8 cellular contexts compared by ENCODE assay signal in genomic region chr6:10412165-10412947, GRCh38. TPM values are rescaled to one million over a fixed set of nuclear protein-coding genes. Genes with fewer than 3 reads are reported as not detected.
DNase-seq lines count a peak whose midpoint lies in the region; ATAC-seq and TF ChIP-seq lines count a peak whose summit lies in the region.

No MANE protein-coding gene starts in this region.

- TF ChIP-seq CTCF in OCI-LY7 (conservative IDR thresholded peaks at IDR 0.05; ENCODE audit: low read length) (no peak), spleen (IDR thresholded peaks at IDR 0.05 in 8 of 11, conservative IDR thresholded peaks at IDR 0.05 in 3 of 11) (no peak)

- 0 to 1% (median 1%) methylated on average over 41 to 75 of the region's 75 CpGs for WGBS in spleen, 5 donors

- POLR2A ChIA-PET in OCI-LY7 (lab: Charles Lee), result interaction anchor here (0.6 to 1.0 kb wide), 2 partner anchors 382 to 936 kb away, joined by 3 to 4 read pairs; no protein-coding TSS in a partner anchor

- ATAC-seq in HG03439 (IDR thresholded peaks at IDR 0.05; ENCODE audit: unreplicated experiment), result peak; percentile 46

- H3K27ac ChIP-seq in OCI-LY7 (ENCODE audit: low read depth, low read length, poor library complexity, severe bottlenecking) (no peak overlapping the region), iPS-20b (ENCODE audit: low read length) (no peak overlapping the region), spleen (peak overlapping the region in 4 of 8 donors; percentile 3 to 74 (median 49))

- H4K20me1 ChIP-seq in OCI-LY7 (ENCODE audit: insufficient read depth, low read length), result no peaks in the 10 kb centered on the region

- H3K4me3 ChIP-seq in OCI-LY7 (ENCODE audit: low read depth, low read length, poor library complexity, severe bottlenecking), result peak overlapping the region; percentile 77
- peak overlapping the region; percentile 64 for H3K4me3 ChIP-seq in iPS-20b (ENCODE audit: low read length)
- peak overlapping the region; percentile 55 to 83 (median 71) for H3K4me3 ChIP-seq in spleen

- no peaks in the 10 kb centered on the region for H3K36me3 ChIP-seq in OCI-LY7 (ENCODE audit: insufficient read depth, low read length)
- no peaks in the 10 kb centered on the region for H3K36me3 ChIP-seq in iPS-20b (ENCODE audit: insufficient read depth, low read depth, low read length)
- H3K36me3 ChIP-seq in spleen, result no peaks in the 10 kb centered on the region

- intact Hi-C loops in OCI-LY7 (cut with micrococcal nuclease; ENCODE audit: unreplicated experiment), result no loop called here
- intact Hi-C loops in spleen (cut with DNase I; ENCODE audit: low total_unique reads), result no loop called here

- H3K27me3 ChIP-seq in iPS-20b (ENCODE audit: insufficient read depth, low read length), result peaks cover 100% of the 10 kb centered on the region
- peaks cover 13 to 100% (median 96%) of the 10 kb centered on the region in 7 donors for H3K27me3 ChIP-seq in spleen (replicated peaks in 1 of 7)

- BruUV-seq in OCI-LY7 (replicated peaks; lab: Mats Ljungman, UMichigan), result no TSS peak

- no peaks in the 10 kb centered on the region for H3K9me3 ChIP-seq in OCI-LY7 (ENCODE audit: low read length)
- no peaks in the 10 kb centered on the region; the same call in 1 of the 2 replicates for H3K9me3 ChIP-seq in iPS-20b (ENCODE audit: insufficient read depth, low read depth, low read length)
- peaks cover 0 to 54% (median 0%) of the 10 kb centered on the region in 8 donors for H3K9me3 ChIP-seq in spleen

- in situ Hi-C loops in Caki2 (cut with HindIII; ENCODE audit: low pct_unique_long_range_greater_than_20kb, low sequenced_read_pairs), result no loop called here

- no peaks in the 10 kb centered on the region for H3K9me2 ChIP-seq in OCI-LY7 (ENCODE audit: insufficient read depth, low read length)

- H3K4me1 ChIP-seq in OCI-LY7 (ENCODE audit: insufficient read depth, low read length, poor library complexity, severe bottlenecking), result peaks cover 9% of the 10 kb centered on the region
- H3K4me1 ChIP-seq in iPS-20b (ENCODE audit: insufficient read depth, low read length), result peaks cover 15% of the 10 kb centered on the region
- peaks cover 9 to 69% (median 48%) of the 10 kb centered on the region in 6 donors for H3K4me1 ChIP-seq in spleen

- H3K4me2 ChIP-seq in OCI-LY7 (ENCODE audit: low read length), result peak overlapping the region; percentile 75

- peak; percentile 94 for DNase-seq in Caki2 (ENCODE audit: low read depth)
- peak; percentile 61 for DNase-seq in OCI-LY7 (ENCODE audit: low spot score)
- DNase-seq in astrocyte of the hippocampus (ENCODE audit: low read depth, low spot score), result peak; percentile 65
- peak; percentile 81 for DNase-seq in spleen
- DNase-seq in HT-29 (ENCODE audit: low spot score), result no peak

- peak overlapping the region; percentile 9; the same call in 1 of the 2 replicates for H3K9ac ChIP-seq in iPS-20b (ENCODE audit: low read depth, low read length)

- peak overlapping the region; percentile 67 for H2AFZ ChIP-seq in OCI-LY7 (ENCODE audit: low read length)

- H3K79me2 ChIP-seq in OCI-LY7 (ENCODE audit: insufficient read depth, low read depth, low read length), result no peaks in the 10 kb centered on the region

- peak; percentile 61 for TF ChIP-seq POLR2A in GM19099 (IDR thresholded peaks at IDR 0.05; ENCODE audit: extremely low read depth, insufficient read length, low read depth)
- no peak for TF ChIP-seq POLR2A in spleen (IDR thresholded peaks at IDR 0.05)

- CTCF ChIA-PET in OCI-LY7 (lab: Charles Lee; ENCODE audit: unreplicated experiment), result no interaction called here

RNA-seq across cellular contexts. Expression of gene TFAP2A, which starts 2.5 kb away (rescaled TPM):
- 2.1 and 4.2 TPM in 2 replicates for total RNA-seq in Caki2 (2014; rRNA removed; shearing (Covaris generic); ENCODE audit: low replicate concordance)
- 0.36 and 2.0 TPM in 2 replicates for total RNA-seq in OCI-LY7 (2014; rRNA removed; shearing (Covaris generic))
- total RNA-seq in OCI-LY7 (2022) (2.5 and 3.3 TPM in 2 replicates), spleen (under 1 TPM in 3 of 7 donors, not detected in 4; 0.27 to 0.94 (median 0.28) TPM)
- polyA plus RNA-seq in spleen, result under 1 TPM; 0.04 to 0.19 (median 0.11) TPM
- total RNA-seq in HT-29 (2014; rRNA removed; shearing (Covaris generic)), result 2.2 and 3.8 TPM in 2 replicates
